1 cellular context compared by ENCODE assay signal in the genomic region with DNA sequence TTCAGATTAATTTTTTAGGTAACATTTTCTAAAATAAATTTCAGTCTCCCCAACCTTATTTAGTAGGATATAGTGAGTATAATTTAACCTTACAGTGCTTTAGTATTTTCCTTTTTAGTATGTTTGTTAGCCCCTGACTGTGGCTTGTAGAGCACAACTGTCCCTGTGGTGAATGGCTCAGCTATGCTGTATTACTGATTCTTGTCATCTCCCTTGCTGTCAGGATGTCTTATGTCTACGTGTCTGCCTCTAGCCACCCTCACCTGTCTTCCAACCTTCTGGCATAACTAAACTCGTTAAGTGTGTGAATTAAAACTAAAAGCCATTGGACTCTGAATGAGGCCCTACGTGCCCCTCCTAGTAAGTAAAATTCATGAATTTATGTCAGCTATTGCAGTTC.
TF ChIP-seq lines count a peak whose summit lies in the region.

No MANE protein-coding gene starts in this region.

TF ChIP-seq in WTC11, 78 proteins besides CTCF, POLR2A, EP300 and RAD21 (continued from another document):
- TF ChIP-seq, protein P1, sequence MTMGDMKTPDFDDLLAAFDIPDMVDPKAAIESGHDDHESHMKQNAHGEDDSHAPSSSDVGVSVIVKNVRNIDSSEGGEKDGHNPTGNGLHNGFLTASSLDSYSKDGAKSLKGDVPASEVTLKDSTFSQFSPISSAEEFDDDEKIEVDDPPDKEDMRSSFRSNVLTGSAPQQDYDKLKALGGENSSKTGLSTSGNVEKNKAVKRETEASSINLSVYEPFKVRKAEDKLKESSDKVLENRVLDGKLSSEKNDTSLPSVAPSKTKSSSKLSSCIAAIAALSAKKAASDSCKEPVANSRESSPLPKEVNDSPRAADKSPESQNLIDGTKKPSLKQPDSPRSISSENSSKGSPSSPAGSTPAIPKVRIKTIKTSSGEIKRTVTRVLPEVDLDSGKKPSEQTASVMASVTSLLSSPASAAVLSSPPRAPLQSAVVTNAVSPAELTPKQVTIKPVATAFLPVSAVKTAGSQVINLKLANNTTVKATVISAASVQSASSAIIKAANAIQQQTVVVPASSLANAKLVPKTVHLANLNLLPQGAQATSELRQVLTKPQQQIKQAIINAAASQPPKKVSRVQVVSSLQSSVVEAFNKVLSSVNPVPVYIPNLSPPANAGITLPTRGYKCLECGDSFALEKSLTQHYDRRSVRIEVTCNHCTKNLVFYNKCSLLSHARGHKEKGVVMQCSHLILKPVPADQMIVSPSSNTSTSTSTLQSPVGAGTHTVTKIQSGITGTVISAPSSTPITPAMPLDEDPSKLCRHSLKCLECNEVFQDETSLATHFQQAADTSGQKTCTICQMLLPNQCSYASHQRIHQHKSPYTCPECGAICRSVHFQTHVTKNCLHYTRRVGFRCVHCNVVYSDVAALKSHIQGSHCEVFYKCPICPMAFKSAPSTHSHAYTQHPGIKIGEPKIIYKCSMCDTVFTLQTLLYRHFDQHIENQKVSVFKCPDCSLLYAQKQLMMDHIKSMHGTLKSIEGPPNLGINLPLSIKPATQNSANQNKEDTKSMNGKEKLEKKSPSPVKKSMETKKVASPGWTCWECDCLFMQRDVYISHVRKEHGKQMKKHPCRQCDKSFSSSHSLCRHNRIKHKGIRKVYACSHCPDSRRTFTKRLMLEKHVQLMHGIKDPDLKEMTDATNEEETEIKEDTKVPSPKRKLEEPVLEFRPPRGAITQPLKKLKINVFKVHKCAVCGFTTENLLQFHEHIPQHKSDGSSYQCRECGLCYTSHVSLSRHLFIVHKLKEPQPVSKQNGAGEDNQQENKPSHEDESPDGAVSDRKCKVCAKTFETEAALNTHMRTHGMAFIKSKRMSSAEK (CRISPR knock-in tag; IDR thresholded peaks at IDR 0.05; ENCODE audit: borderline replicate concordance), result no peak
- TF ChIP-seq, protein P2, sequence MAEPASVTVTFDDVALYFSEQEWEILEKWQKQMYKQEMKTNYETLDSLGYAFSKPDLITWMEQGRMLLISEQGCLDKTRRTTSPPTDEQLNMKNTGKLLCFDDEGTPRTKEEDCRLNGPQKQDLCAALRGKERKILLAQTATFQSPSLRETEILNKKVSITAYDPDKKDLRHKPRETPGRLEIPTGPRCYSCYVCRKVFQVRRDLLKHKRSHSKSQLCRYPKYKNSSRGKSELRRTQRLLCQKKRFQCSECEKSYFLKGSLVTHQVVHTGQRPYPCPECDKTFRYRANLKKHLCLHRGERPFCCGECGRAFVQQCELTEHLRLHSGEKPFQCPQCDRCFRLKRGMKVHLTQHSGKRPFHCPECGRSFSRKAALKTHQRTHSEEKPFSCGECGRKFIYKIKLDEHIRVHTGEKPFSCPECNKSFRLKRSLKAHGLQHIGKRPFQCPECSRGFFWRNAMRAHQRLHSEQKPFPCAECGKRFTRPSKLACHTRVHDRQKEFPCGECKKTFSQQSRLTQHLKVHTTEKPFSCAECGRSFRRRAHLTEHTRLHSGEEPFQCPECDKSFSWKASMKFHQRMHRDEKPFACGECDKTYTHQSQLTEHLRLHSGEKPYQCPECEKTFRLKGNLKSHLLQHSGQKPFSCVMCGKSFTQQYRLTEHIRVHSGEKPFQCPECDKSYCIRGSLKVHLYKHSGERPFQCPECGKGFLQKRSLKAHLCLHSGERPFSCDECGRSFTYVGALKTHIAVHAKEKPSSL (CRISPR knock-in tag; conservative IDR thresholded peaks at IDR 0.05), result no peak
- TF ChIP-seq OVOL2 (CRISPR knock-in tag; IDR thresholded peaks at IDR 0.05; ENCODE audit: borderline replicate concordance), result no peak
TF ChIP-seq in WTC11: peak in this region for 0.
